ENCODE assay signal across 1 cellular context in the genomic region with DNA sequence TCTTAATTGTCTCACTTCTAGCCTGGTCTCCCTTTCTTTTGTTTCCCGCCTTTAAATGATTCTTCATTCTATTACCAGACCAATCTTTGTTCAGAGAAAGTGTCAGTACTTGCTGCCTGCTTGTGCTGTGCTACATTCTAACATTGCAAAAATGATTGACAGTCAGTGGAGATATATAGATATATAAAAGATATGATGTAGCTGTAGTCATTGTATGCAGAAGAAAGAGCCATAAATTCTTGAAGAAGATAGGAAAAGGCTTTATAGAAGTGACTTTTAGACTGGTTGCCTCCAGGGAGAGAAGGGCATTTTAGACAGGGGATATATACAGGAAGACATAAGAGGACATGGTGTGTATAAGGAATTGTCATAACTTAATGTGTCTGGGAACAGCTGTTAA.
TF ChIP-seq lines count a peak whose summit lies in the region.

No MANE protein-coding gene starts in this region.

TF ChIP-seq in IMR-90, 13 proteins besides CTCF, POLR2A, EP300 and RAD21:
- TF ChIP-seq RFX5 (IDR thresholded peaks at IDR 0.05; ENCODE audit: low read depth, low read length), result no peak
- no peak for TF ChIP-seq CHD1 (IDR thresholded peaks at IDR 0.05; ENCODE audit: low read depth, low read length)
- TF ChIP-seq, protein P1, sequence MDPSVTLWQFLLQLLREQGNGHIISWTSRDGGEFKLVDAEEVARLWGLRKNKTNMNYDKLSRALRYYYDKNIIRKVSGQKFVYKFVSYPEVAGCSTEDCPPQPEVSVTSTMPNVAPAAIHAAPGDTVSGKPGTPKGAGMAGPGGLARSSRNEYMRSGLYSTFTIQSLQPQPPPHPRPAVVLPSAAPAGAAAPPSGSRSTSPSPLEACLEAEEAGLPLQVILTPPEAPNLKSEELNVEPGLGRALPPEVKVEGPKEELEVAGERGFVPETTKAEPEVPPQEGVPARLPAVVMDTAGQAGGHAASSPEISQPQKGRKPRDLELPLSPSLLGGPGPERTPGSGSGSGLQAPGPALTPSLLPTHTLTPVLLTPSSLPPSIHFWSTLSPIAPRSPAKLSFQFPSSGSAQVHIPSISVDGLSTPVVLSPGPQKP (IDR thresholded peaks at IDR 0.05; ENCODE audit: borderline replicate concordance, low read depth, low read length), result no peak
- TF ChIP-seq NFE2L2 (IDR thresholded peaks at IDR 0.05; ENCODE audit: low read depth, low read length), result no peak
- TF ChIP-seq, protein P2, sequence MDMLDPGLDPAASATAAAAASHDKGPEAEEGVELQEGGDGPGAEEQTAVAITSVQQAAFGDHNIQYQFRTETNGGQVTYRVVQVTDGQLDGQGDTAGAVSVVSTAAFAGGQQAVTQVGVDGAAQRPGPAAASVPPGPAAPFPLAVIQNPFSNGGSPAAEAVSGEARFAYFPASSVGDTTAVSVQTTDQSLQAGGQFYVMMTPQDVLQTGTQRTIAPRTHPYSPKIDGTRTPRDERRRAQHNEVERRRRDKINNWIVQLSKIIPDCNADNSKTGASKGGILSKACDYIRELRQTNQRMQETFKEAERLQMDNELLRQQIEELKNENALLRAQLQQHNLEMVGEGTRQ (IDR thresholded peaks at IDR 0.05; ENCODE audit: low read depth, low read length), result no peak
- no peak for TF ChIP-seq MAZ (IDR thresholded peaks at IDR 0.05; ENCODE audit: borderline replicate concordance, low read depth, low read length)
- no peak for TF ChIP-seq MXI1 (IDR thresholded peaks at IDR 0.05; ENCODE audit: borderline replicate concordance, low read depth, low read length)
- TF ChIP-seq SMC3 (IDR thresholded peaks at IDR 0.05; ENCODE audit: low read depth, low read length), result no peak
- no peak for TF ChIP-seq CEBPB (IDR thresholded peaks at IDR 0.05; ENCODE audit: low read depth, low read length)
- TF ChIP-seq BHLHE40 (IDR thresholded peaks at IDR 0.05; ENCODE audit: low read depth, low read length), result no peak
- TF ChIP-seq MAFK (IDR thresholded peaks at IDR 0.05; ENCODE audit: low read depth, low read length), result no peak
- TF ChIP-seq RCOR1 (IDR thresholded peaks at IDR 0.05; ENCODE audit: insufficient replicate concordance, low read length), result no peak
- TF ChIP-seq FOS (IDR thresholded peaks at IDR 0.05; ENCODE audit: low read depth, low read length), result no peak
